10 cellular contexts compared by ENCODE assay signal in genomic region chr1:45013551-45014209, GRCh38. TPM values are rescaled to one million over a fixed set of nuclear protein-coding genes. Genes with fewer than 3 reads are reported as not detected.
A peak's percentile ranks its signal among the peaks of the same experiment; 100 is the strongest.
DNase-seq lines count a peak whose midpoint lies in the region; ATAC-seq and TF ChIP-seq lines count a peak whose summit lies in the region.
"Had no signal": no experiment of that assay in that cellular context is flagged by ENCODE, and none has a peak within 500 bp of the region (broad histone marks: within the 10 kb centered on the region; RNA-seq: fewer than 3 reads in every experiment).

No MANE protein-coding gene starts in this region.

- H3K27me3 ChIP-seq in right atrium auricular region (no peaks in the 10 kb centered on the region), mesenchymal stem cell (ENCODE audit: control insufficient read depth in 1 of 2, insufficient read depth in 1 of 2, low read length in 2 of 2) (no peaks in the 10 kb centered on the region), stomach (no peaks in the 10 kb centered on the region)

- intact Hi-C loops in Right ventricle myocardium inferior (cut with DNase I) (loop anchor here (2.0 kb wide), 2 partner anchors 27 to 477 kb away; partner anchors contain the start of genes EIF2B3 and TESK2), stomach (cut with DNase I; ENCODE audit: low total_unique reads) (loop anchor here (10.0 kb wide), 1 partner anchor 481 kb away; the partner anchor contains the start of gene TESK2)
- intact Hi-C loops in activated T-helper 2 cell treated with anti-CD3 and anti-CD28 coated beads, Interferon-gamma antibody, Interleukin-2, Interleukin-4, amounts not matched to agents 10 μg/mL and 5 μg/mL and 100 μg/mL, durations not matched to agents 14 hours and 24 hours and 36 hours (cut with micrococcal nuclease), result loop anchor here (2.0 to 10.0 kb wide), 7 partner anchors 191 to 791 kb away; partner anchors contain the start of genes BEST4, MAST2, NASP and PLK3

- TF ChIP-seq EP300 in stomach (IDR thresholded peaks at IDR 0.05), result no peak

- H3K9ac ChIP-seq in mesenchymal stem cell (ENCODE audit: low read length), result peak overlapping the region; percentile 98

- no peak overlapping the region for H3K18ac ChIP-seq in mesenchymal stem cell (ENCODE audit: low read depth in 1 of 2, low read length in 2 of 2)

- H3K27me3 Mint-ChIP-seq in activated T-helper 2 cell treated with anti-CD3 and anti-CD28 coated beads, Interferon-gamma antibody, Interleukin-2, Interleukin-4, amounts not matched to agents 10 μg/mL and 5 μg/mL and 100 μg/mL, durations not matched to agents 14 hours and 24 hours and 36 hours (ENCODE audit: low read depth), result no peaks in the 10 kb centered on the region

- TF ChIP-seq CTCF in right atrium auricular region (IDR thresholded peaks at IDR 0.05) (no peak), stomach (IDR thresholded peaks at IDR 0.05) (no peak)

- H3K9me3 Mint-ChIP-seq in activated T-helper 2 cell treated with anti-CD3 and anti-CD28 coated beads, Interferon-gamma antibody, Interleukin-2, Interleukin-4, amounts not matched to agents 10 μg/mL and 5 μg/mL and 100 μg/mL, durations not matched to agents 14 hours and 24 hours and 36 hours, result no peaks in the 10 kb centered on the region
- H3K9me3 Mint-ChIP-seq: immature natural killer cell had no signal

- H3K4me1 ChIP-seq in right atrium auricular region (peaks cover 0 to 41% of the 10 kb centered on the region in 2 donors), mesenchymal stem cell (ENCODE audit: control insufficient read depth, insufficient read depth, low read depth, low read length) (peaks cover 28% of the 10 kb centered on the region), stomach (peaks cover 30 to 57% (median 55%) of the 10 kb centered on the region in 4 donors)

- no peak for ATAC-seq in Right ventricle myocardium inferior
- no peak for ATAC-seq in GM21423 (IDR thresholded peaks at IDR 0.05; ENCODE audit: unreplicated experiment)
- ATAC-seq in GM21619 (IDR thresholded peaks at IDR 0.05; ENCODE audit: unreplicated experiment), result no peak

- H3K27ac ChIP-seq in right atrium auricular region (no peak overlapping the region), mesenchymal stem cell (ENCODE audit: low read length, poor library complexity, severe bottlenecking) (no peak overlapping the region), stomach (peak overlapping the region in 2 of 5 donors; percentile 2 to 84)

- peak overlapping the region; percentile 78 for H3K4me3 Mint-ChIP-seq in activated T-helper 2 cell treated with anti-CD3 and anti-CD28 coated beads, Interferon-gamma antibody, Interleukin-2, Interleukin-4, amounts not matched to agents 10 μg/mL and 5 μg/mL and 100 μg/mL, durations not matched to agents 14 hours and 24 hours and 36 hours (ENCODE audit: low read depth)

- H3K36me3 ChIP-seq in right atrium auricular region, result peaks cover 9% of the 10 kb centered on the region
- peaks cover 27 to 40% of the 10 kb centered on the region in 2 experiments for H3K36me3 ChIP-seq in mesenchymal stem cell (ENCODE audit: control insufficient read depth in 1 of 2, insufficient read depth in 2 of 2, low read depth in 1 of 2, low read length in 2 of 2)
- H3K36me3 ChIP-seq in stomach, result peaks cover 12 to 34% (median 30%) of the 10 kb centered on the region in 4 donors

- peak overlapping the region; percentile 33 for H2AK5ac ChIP-seq in mesenchymal stem cell (ENCODE audit: low read length, severe bottlenecking)

- TF ChIP-seq POLR2A in stomach (IDR thresholded peaks at IDR 0.05), result no peak

- no peak overlapping the region for H4K91ac ChIP-seq in mesenchymal stem cell (ENCODE audit: low read length)

- H2BK15ac ChIP-seq in mesenchymal stem cell (ENCODE audit: low read depth, poor library complexity, severe bottlenecking), result no peak overlapping the region

- 87% methylated on average over 12 of the region's 12 CpGs for WGBS in mesenchymal stem cell
- 79 to 88% (median 86%) methylated on average over 11 to 12 of the region's 12 CpGs for WGBS in stomach, 5 donors

- H3K4me2 ChIP-seq in mesenchymal stem cell (ENCODE audit: low read length, poor library complexity, severe bottlenecking), result no peak overlapping the region

- peak overlapping the region; percentile 5 for H3K27ac Mint-ChIP-seq in activated T-helper 2 cell treated with anti-CD3 and anti-CD28 coated beads, Interferon-gamma antibody, Interleukin-2, Interleukin-4, amounts not matched to agents 10 μg/mL and 5 μg/mL and 100 μg/mL, durations not matched to agents 14 hours and 24 hours and 36 hours

- no peak overlapping the region for H2BK12ac ChIP-seq in mesenchymal stem cell (ENCODE audit: low read length in 2 of 2)

- H3K79me1 ChIP-seq in mesenchymal stem cell (replicated peaks; ENCODE audit: low read length, poor library complexity, severe bottlenecking), result peaks cover 27% of the 10 kb centered on the region

- peak overlapping the region; percentile 19 for H4K8ac ChIP-seq in mesenchymal stem cell (ENCODE audit: low read length)

- peaks cover 13% of the 10 kb centered on the region for H3K36me3 Mint-ChIP-seq in activated T-helper 2 cell treated with anti-CD3 and anti-CD28 coated beads, Interferon-gamma antibody, Interleukin-2, Interleukin-4, amounts not matched to agents 10 μg/mL and 5 μg/mL and 100 μg/mL, durations not matched to agents 14 hours and 24 hours and 36 hours (ENCODE audit: low read depth)

- no peak overlapping the region for H3K23ac ChIP-seq in mesenchymal stem cell (ENCODE audit: low read length in 2 of 2)

- no peak overlapping the region for H2BK5ac ChIP-seq in mesenchymal stem cell (ENCODE audit: low read depth, low read length, poor library complexity, severe bottlenecking)

- H3K4me3 ChIP-seq in right atrium auricular region, result no peak overlapping the region
- peak overlapping the region in 1 of 2 experiments; percentile 90 for H3K4me3 ChIP-seq in mesenchymal stem cell (ENCODE audit: insufficient read depth in 1 of 2, low read depth in 1 of 2, low read length in 2 of 2)
- peak overlapping the region in 1 of 4 donors; percentile 92 for H3K4me3 ChIP-seq in stomach

- no peak overlapping the region for H2AFZ ChIP-seq in mesenchymal stem cell (ENCODE audit: low read depth, low read length)

- H2BK120ac ChIP-seq in mesenchymal stem cell (ENCODE audit: low read depth, low read length), result no peak overlapping the region

- no peaks in the 10 kb centered on the region for H3K9me3 ChIP-seq in right atrium auricular region
- no peaks in the 10 kb centered on the region for H3K9me3 ChIP-seq in mesenchymal stem cell (ENCODE audit: control insufficient read depth, low read length)
- H3K9me3 ChIP-seq in stomach, result no peaks in the 10 kb centered on the region

- DNase-seq in right atrium auricular region (ENCODE audit: low spot score) (peak; percentile 56), Right ventricle myocardium inferior (ENCODE audit: missing footprints) (no peak), mesenchymal stem cell (no peak), NOMO-1 treated with DMSO at 0.1 percent for 48 hours (lab: John Stamatoyannopoulos, UW; ENCODE audit: unreplicated experiment) (no peak), stomach (no peak)
- no peak for DNase-seq in activated T-helper 2 cell treated with anti-CD3 and anti-CD28 coated beads, Interferon-gamma antibody, Interleukin-2, Interleukin-4, amounts not matched to agents 10 μg/mL and 5 μg/mL and 100 μg/mL, durations not matched to agents 14 hours and 24 hours and 36 hours (ENCODE audit: low spot score)
- DNase-seq: activated gamma-delta T cell had no signal

- peaks cover 34% of the 10 kb centered on the region for H3K4me1 Mint-ChIP-seq in activated T-helper 2 cell treated with anti-CD3 and anti-CD28 coated beads, Interferon-gamma antibody, Interleukin-2, Interleukin-4, amounts not matched to agents 10 μg/mL and 5 μg/mL and 100 μg/mL, durations not matched to agents 14 hours and 24 hours and 36 hours (ENCODE audit: low read depth)

- H3K4ac ChIP-seq in mesenchymal stem cell (ENCODE audit: low read depth in 1 of 2, low read length in 2 of 2), result no peak overlapping the region

- no peak overlapping the region for H3K14ac ChIP-seq in mesenchymal stem cell (ENCODE audit: low read length in 2 of 2)

RNA-seq across cellular contexts. Expression of gene UROD, which starts 1.6 kb away (rescaled TPM):
- 10 to 100 TPM; 56.7 to 63.0 TPM for total RNA-seq in right atrium auricular region
- total RNA-seq in Right ventricle myocardium inferior, result 71.7 TPM
- total RNA-seq in activated T-helper 2 cell treated with anti-CD3 and anti-CD28 coated beads, Interferon-gamma antibody, Interleukin-2, Interleukin-4, amounts not matched to agents 10 μg/mL and 5 μg/mL and 100 μg/mL, durations not matched to agents 14 hours and 24 hours and 36 hours, result 84.8 and 85.9 TPM in 2 replicates
- polyA plus RNA-seq in mesenchymal stem cell (2013, experiment 1 of 2), result 119 TPM
- 119 TPM for polyA plus RNA-seq in mesenchymal stem cell (2013, experiment 2 of 2)
- total RNA-seq in stomach, result 100 to 1,000 TPM in 1 of 5 donors, 10 to 100 TPM in 4; 13.4 to 132 (median 41.6) TPM
- polyA plus RNA-seq in stomach, result 10 to 100 TPM; 67.0 to 78.4 (median 73.3) TPM

RNA-seq across cellular contexts. Expression of gene HECTD3, which starts 2.6 kb away (rescaled TPM):
- total RNA-seq in right atrium auricular region, result 10 to 100 TPM; 13.0 to 15.6 TPM
- total RNA-seq in Right ventricle myocardium inferior, result 25.7 TPM
- 20.7 and 22.1 TPM in 2 replicates for total RNA-seq in activated T-helper 2 cell treated with anti-CD3 and anti-CD28 coated beads, Interferon-gamma antibody, Interleukin-2, Interleukin-4, amounts not matched to agents 10 μg/mL and 5 μg/mL and 100 μg/mL, durations not matched to agents 14 hours and 24 hours and 36 hours
- polyA plus RNA-seq in mesenchymal stem cell (2013, experiment 1 of 2), result 33.1 TPM
- polyA plus RNA-seq in mesenchymal stem cell (2013, experiment 2 of 2), result 32.6 TPM
- total RNA-seq in stomach, result 100 to 1,000 TPM in 1 of 5 donors, 10 to 100 TPM in 4; 15.6 to 104 (median 50.0) TPM
- 10 to 100 TPM; 23.4 to 31.5 (median 26.1) TPM for polyA plus RNA-seq in stomach

RNA-seq across cellular contexts. Expression of gene EIF2B3, which starts 27.3 kb away (rescaled TPM):
- 10 to 100 TPM; 21.6 to 26.5 TPM for total RNA-seq in right atrium auricular region
- 41.8 TPM for total RNA-seq in Right ventricle myocardium inferior
- 42.6 and 43.9 TPM in 2 replicates for total RNA-seq in activated T-helper 2 cell treated with anti-CD3 and anti-CD28 coated beads, Interferon-gamma antibody, Interleukin-2, Interleukin-4, amounts not matched to agents 10 μg/mL and 5 μg/mL and 100 μg/mL, durations not matched to agents 14 hours and 24 hours and 36 hours
- polyA plus RNA-seq in mesenchymal stem cell (2013, experiment 1 of 2), result 22.2 TPM
- polyA plus RNA-seq in mesenchymal stem cell (2013, experiment 2 of 2), result 22.1 TPM
- total RNA-seq in stomach, result 100 to 1,000 TPM in 1 of 5 donors, 10 to 100 TPM in 1, 1 to 10 TPM in 2, under 1 TPM in 1; 0.58 to 294 (median 7.4) TPM
- 10 to 100 TPM; 13.4 to 13.9 (median 13.4) TPM for polyA plus RNA-seq in stomach
